Comparison of ENCODE assay signal across 24 cellular contexts in genomic region chr19:19051478-19052213, GRCh38. TPM values are rescaled to one million over a fixed set of nuclear protein-coding genes. Genes with fewer than 3 reads are reported as not detected.
DNase-seq lines count a peak whose midpoint lies in the region; ATAC-seq, FAIRE-seq and TF ChIP-seq lines count a peak whose summit lies in the region.
"Had no signal": no experiment of that assay in that cellular context is flagged by ENCODE, and none has a peak within 500 bp of the region (broad histone marks: within the 10 kb centered on the region; RNA-seq: fewer than 3 reads in every experiment).

No MANE protein-coding gene starts in this region.

- no peak overlapping the region for H4K8ac ChIP-seq in neuronal stem cell (ENCODE audit: low read depth, low read length)

- H3K27ac ChIP-seq in HEK293 (ENCODE audit: extremely low read depth, low read depth, low read length) (no peak overlapping the region), K562 (ENCODE audit: extremely low read depth, low read depth, low read length) (no peak overlapping the region), neuronal stem cell (replicated peaks; ENCODE audit: low read length) (no peak overlapping the region)
- H3K27ac ChIP-seq: PC-9 had no signal

- no peak overlapping the region for H2BK12ac ChIP-seq in neuronal stem cell (ENCODE audit: low read length)

- peaks cover 34% of the 10 kb centered on the region for H3K36me3 Mint-ChIP-seq in activated CD8-positive, alpha-beta T cell treated with anti-CD3 and anti-CD28 coated beads, Interleukin-2, amount 10 ng/mL, durations not matched to agents 7 days and 5 days (ENCODE audit: low read depth)

- no peak overlapping the region for H4K91ac ChIP-seq in neuronal stem cell (ENCODE audit: low read depth, low read length, poor library complexity)

- H3K27ac Mint-ChIP-seq in activated CD8-positive, alpha-beta T cell treated with anti-CD3 and anti-CD28 coated beads, Interleukin-2, amount 10 ng/mL, durations not matched to agents 7 days and 5 days, result no peak overlapping the region
- H3K27ac Mint-ChIP-seq: CD8-positive, alpha-beta T cell had no signal

- CTCF ChIA-PET in HEK293 (lab: Yijun Ruan, JAX), result interaction anchor here (0.6 to 2.0 kb wide), 8 partner anchors 11 to 291 kb away, joined by 3 to 5 read pairs (median 4); no protein-coding TSS in a partner anchor
- CTCF ChIA-PET in K562 (lab: Yijun Ruan, JAX; ENCODE audit: low intra/inter-chr PET ratio), result interaction anchor here (1.4 kb wide), 1 partner anchor 61 kb away, joined by 6 read pairs; no protein-coding TSS in a partner anchor
- CTCF ChIA-PET in activated CD8-positive, alpha-beta T cell treated with anti-CD3 and anti-CD28 coated beads, Interleukin-2, amount 10 ng/mL, durations not matched to agents 7 days and 5 days (lab: Charles Lee), result interaction anchor here (1.0 to 1.3 kb wide), 3 partner anchors 12 to 89 kb away, joined by 3 to 8 read pairs (median 5); partner anchors contain the start of gene SLC25A42

- intact Hi-C loops in K562 (cut with micrococcal nuclease), result loop anchor here (2.0 to 10.0 kb wide), 2 partner anchors 61 to 273 kb away; partner anchors contain the start of genes MAU2 and SUGP1

- no peaks in the 10 kb centered on the region for H3K9me3 Mint-ChIP-seq in activated CD8-positive, alpha-beta T cell treated with anti-CD3 and anti-CD28 coated beads, Interleukin-2, amount 10 ng/mL, durations not matched to agents 7 days and 5 days (ENCODE audit: insufficient read depth)
- H3K9me3 Mint-ChIP-seq: CD8-positive, alpha-beta T cell had no signal

- H2AK5ac ChIP-seq in neuronal stem cell (ENCODE audit: low read depth, low read length), result no peak overlapping the region

- in situ Hi-C loops in K562 (cut with MboI), result no loop called here

- no TSS peak for BruUV-seq in K562 (replicated peaks; lab: Mats Ljungman, UMichigan)

- no peak overlapping the region for H3K4me3 Mint-ChIP-seq in activated CD8-positive, alpha-beta T cell treated with anti-CD3 and anti-CD28 coated beads, Interleukin-2, amount 10 ng/mL, durations not matched to agents 7 days and 5 days
- H3K4me3 Mint-ChIP-seq: CD8-positive, alpha-beta T cell had no signal

- no peak overlapping the region for H2BK5ac ChIP-seq in neuronal stem cell (ENCODE audit: low read length)

- H3K79me1 ChIP-seq in neuronal stem cell (ENCODE audit: low read depth, low read length), result peaks cover 4% of the 10 kb centered on the region

- TF ChIP-seq EP300 in K562 (IDR thresholded peaks at IDR 0.05; ENCODE audit: low read length), result no peak

- peaks cover 5 to 69% of the 10 kb centered on the region in 2 experiments; a peak in 2 of 3 replicates for H3K36me3 ChIP-seq in HEK293 (ENCODE audit: control insufficient read depth in 2 of 2, insufficient read depth in 1 of 2, low read length in 2 of 2)
- H3K36me3 ChIP-seq in K562 (ENCODE audit: control insufficient read depth, insufficient read depth, low read length), result peaks cover 78% of the 10 kb centered on the region
- H3K36me3 ChIP-seq in neuronal stem cell (replicated peaks in 1 of 2; ENCODE audit: control insufficient read depth in 2 of 2, insufficient read depth in 2 of 2, low read length in 2 of 2), result peaks cover 32 to 90% of the 10 kb centered on the region in 2 donors

- POLR2A ChIA-PET in HEK293 (lab: Yijun Ruan, JAX), result no interaction called here
- POLR2A ChIA-PET in K562 (lab: Yijun Ruan, JAX), result interaction anchor here (0.6 to 2.7 kb wide), 8 partner anchors 9 to 647 kb away, joined by 3 to 11 read pairs (median 3); no protein-coding TSS in a partner anchor
- POLR2A ChIA-PET in activated CD8-positive, alpha-beta T cell treated with anti-CD3 and anti-CD28 coated beads, Interleukin-2, amount 10 ng/mL, durations not matched to agents 7 days and 5 days (lab: Charles Lee), result interaction anchor here (1.0 kb wide), 1 partner anchor 10 kb away, joined by 3 read pairs; no protein-coding TSS in a partner anchor

- H2AFZ ChIP-seq in K562 (ENCODE audit: low read depth, low read length) (no peak overlapping the region), neuronal stem cell (ENCODE audit: low read length) (no peak overlapping the region)
- H2AFZ ChIP-seq: PC-9 had no signal

- TF ChIP-seq RAD21 in K562 (CRISPR knock-in tag; conservative IDR thresholded peaks at IDR 0.05 in 1 of 2, IDR thresholded peaks at IDR 0.05 in 1 of 2), result peak in 1 of 2 experiments; percentile 16; a peak in 1 of 4 replicates

- H3K9me3 ChIP-seq in HEK293 (ENCODE audit: control insufficient read depth, insufficient read depth, low read depth, low read length) (no peaks in the 10 kb centered on the region), K562 (replicated peaks; ENCODE audit: control insufficient read depth, insufficient read depth, low read depth, low read length) (no peaks in the 10 kb centered on the region), neuronal stem cell (replicated peaks in 1 of 2; ENCODE audit: control insufficient read depth in 2 of 2, insufficient read depth in 1 of 2, low read depth in 1 of 2, low read length in 2 of 2) (no peaks in the 10 kb centered on the region)
- H3K9me3 ChIP-seq: Caco-2, MG63 had no signal

- H4K20me1 ChIP-seq in K562 (replicated peaks; ENCODE audit: control insufficient read depth, insufficient read depth, low read length), result 0 out of 2 replicates have a peak, but pooled peaks cover 4% of the 10 kb centered on the region

- H3K4me3 ChIP-seq in HEK293 (ENCODE audit: low read depth, low read length), result no peak overlapping the region
- H3K4me3 ChIP-seq in K562, result no peak overlapping the region
- H3K4me3 ChIP-seq in neuronal stem cell (ENCODE audit: low read length in 2 of 2), result no peak overlapping the region
- H3K4me3 ChIP-seq: MG63, PC-9 had no signal

- H3K27me3 ChIP-seq in K562 (ENCODE audit: control insufficient read depth in 2 of 2, insufficient read depth in 2 of 2, low read length in 2 of 2) (no peaks in the 10 kb centered on the region), neuronal stem cell (ENCODE audit: control insufficient read depth in 3 of 3, insufficient read depth in 3 of 3, low read depth in 1 of 3, low read length in 3 of 3) (no peaks in the 10 kb centered on the region)
- H3K27me3 ChIP-seq: MG63 had no signal

- no peak overlapping the region for H3K18ac ChIP-seq in neuronal stem cell (ENCODE audit: low read length)

- TF ChIP-seq CTCF in HEK293 (tag by site-specific recombination; IDR thresholded peaks at IDR 0.05) (no peak), K562 (IDR thresholded peaks at IDR 0.05 in 2 of 3, conservative IDR thresholded peaks at IDR 0.05 in 1 of 3; ENCODE audit: insufficient read depth in 2 of 3, low read depth in 1 of 3, low read length in 3 of 3) (peak; percentile 26 to 49 (median 45); a peak in 5 of 6 replicates)

- H3K4me1 ChIP-seq in HEK293 (ENCODE audit: control insufficient read depth, insufficient read depth, low read length), result no peaks in the 10 kb centered on the region
- peaks cover 0 to 31% of the 10 kb centered on the region in 2 experiments; a peak in 2 of 5 replicates for H3K4me1 ChIP-seq in K562 (replicated peaks in 1 of 2; ENCODE audit: control insufficient read depth in 2 of 2, insufficient read depth in 2 of 2, low read length in 2 of 2)
- no peaks in the 10 kb centered on the region for H3K4me1 ChIP-seq in neuronal stem cell (ENCODE audit: control insufficient read depth in 2 of 2, insufficient read depth in 1 of 2, low read depth in 1 of 2, low read length in 2 of 2)
- H3K4me1 ChIP-seq: Caco-2 had no signal

- no peak overlapping the region for H3K14ac ChIP-seq in neuronal stem cell (ENCODE audit: low read length)

- peaks cover 3% of the 10 kb centered on the region; the same call in 2 of the 3 replicates for H3K79me2 ChIP-seq in K562 (ENCODE audit: control insufficient read depth, insufficient read depth, low read length)

- H3K4me2 ChIP-seq in K562 (ENCODE audit: insufficient read depth, low read length) (no peak overlapping the region), neuronal stem cell (ENCODE audit: insufficient read depth, low read length, poor library complexity, severe bottlenecking) (no peak overlapping the region)
- H3K4me2 ChIP-seq: PC-9 had no signal

- H2BK15ac ChIP-seq in neuronal stem cell (ENCODE audit: low read length), result no peak overlapping the region

- no peaks in the 10 kb centered on the region for H3K4me1 Mint-ChIP-seq in activated CD8-positive, alpha-beta T cell treated with anti-CD3 and anti-CD28 coated beads, Interleukin-2, amount 10 ng/mL, durations not matched to agents 7 days and 5 days (ENCODE audit: low read depth)

- peaks cover 4% of the 10 kb centered on the region for H3K9me1 ChIP-seq in K562 (ENCODE audit: control insufficient read depth, insufficient read depth, low read length)

- no peak overlapping the region for H2BK120ac ChIP-seq in neuronal stem cell (ENCODE audit: low read depth, low read length)

- no peak for FAIRE-seq in K562 (lab: Jason Lieb, UNC)
- FAIRE-seq: GM12892, GM19239, H54 had no signal

- TF ChIP-seq POLR2A in K562 (conservative IDR thresholded peaks at IDR 0.05), result 0 out of 2 replicates have a peak, but pooled peaks have one; percentile 39

- H3K4ac ChIP-seq in neuronal stem cell (ENCODE audit: low read length), result no peak overlapping the region

- DNase-seq in K562 (ENCODE audit: extremely low read depth in 1 of 4, low spot score in 3 of 4), result peak in 2 of 4 experiments; percentile 24 to 37
- DNase-seq in islet precursor cell, result peak; percentile 62
- DNase-seq in neuronal stem cell (ENCODE audit: low spot score), result no peak
- DNase-seq in activated gamma-delta T cell treated with Interleukin-2 at 50 U/mL for 16 hours, result no peak
- DNase-seq in NCI-H1930 (lab: John Stamatoyannopoulos, UW), result no peak
- no peak for DNase-seq in amygdala (lab: John Stamatoyannopoulos, UW)
- no peak for DNase-seq in activated CD8-positive, alpha-beta T cell treated with anti-CD3 and anti-CD28 coated beads, Interleukin-2, amount 10 ng/mL, durations not matched to agents 7 days and 5 days
- DNase-seq: C1 segment of cervical spinal cord; Caco-2; CD8-positive, alpha-beta T cell; DMS79 treated with DMSO at 0.1 percent for 48 hours; KG1; MG63; NCI-H1105 treated with DMSO at 0.1 percent for 48 hours; NCI-H2029 treated with DMSO at 0.1 percent for 48 hours; NCI-H446 treated with DMSO at 0.1 percent for 48 hours; NCI-H526; PC-9; RPMI8226; SHP77 had no signal

- peak overlapping the region in 1 of 2 experiments; percentile 72; a peak in 2 of 4 replicates for H3K9ac ChIP-seq in K562 (ENCODE audit: insufficient read depth in 1 of 2, low read depth in 2 of 2, low read length in 2 of 2)
- peak overlapping the region; percentile 51 for H3K9ac ChIP-seq in neuronal stem cell (ENCODE audit: low read depth, low read length, poor library complexity)

- H3K27me3 Mint-ChIP-seq in activated CD8-positive, alpha-beta T cell treated with anti-CD3 and anti-CD28 coated beads, Interleukin-2, amount 10 ng/mL, durations not matched to agents 7 days and 5 days (ENCODE audit: low read depth), result no peaks in the 10 kb centered on the region

- ATAC-seq in K562, result peak; percentile 66
- no peak for ATAC-seq in activated CD8-positive, alpha-beta T cell treated with anti-CD3 and anti-CD28 coated beads, Interleukin-2, amount 10 ng/mL, durations not matched to agents 7 days and 5 days
- ATAC-seq: CD8-positive, alpha-beta T cell had no signal

- H3K23ac ChIP-seq in neuronal stem cell (ENCODE audit: low read depth, low read length, poor library complexity), result peak overlapping the region; percentile 8

- 87% methylated on average over 20 of the region's 20 CpGs for WGBS in K562 (ENCODE audit: insufficient coverage, low coverage, missing lambda C conversion rate)
- no CpG with 5 or more reads among the region's 20 CpGs for WGBS in neuronal stem cell (ENCODE audit: extremely low coverage in 2 of 2, insufficient read length in 2 of 2, insufficient replicate concordance in 1 of 2), 2 donors

RNA-seq across cellular contexts. Expression of gene SLC25A42, which starts 12.1 kb away (rescaled TPM):
- 32.0 and 85.4 TPM in 2 replicates for total RNA-seq in K562 (2011; cell fraction: chromatin; rRNA removed; ENCODE audit: low replicate concordance)
- total RNA-seq in K562 (2011; cell fraction: nucleolus; rRNA removed), result 50.1 and 57.7 TPM in 2 replicates
- total RNA-seq in K562 (2011; cell fraction: nucleoplasm; rRNA removed), result 45.2 and 57.4 TPM in 2 replicates
- total RNA-seq in K562 (2014; rRNA removed) (14.1 and 15.1 TPM in 2 replicates), K562 (2014; rRNA removed; fragmentation: Illumina TruSeq; extraction: Trizol) (7.9 and 10.5 TPM in 2 replicates), K562 (2015; rRNA removed; fragmentation: Illumina TruSeq; extraction: Trizol) (8.7 and 9.9 TPM in 2 replicates), K562 (2021) (30.2 and 32.2 TPM in 2 replicates)
- polyA plus RNA-seq in K562 (2011; rRNA removed) (17.0 and 19.4 TPM in 2 replicates), K562 (2014; fragmentation: Illumina TruSeq; extraction: Trizol) (16.4 and 23.3 TPM in 2 replicates), K562 (2014; fragmentation: Nextera tagmentation; extraction: Ambion mirVana) (1 to 10 TPM in 1 of 2 experiments, under 1 TPM in 1; 0.59 to 2.0 TPM), K562 (2014; rRNA removed) (24.7 and 25.5 TPM in 2 replicates)
- polyA plus RNA-seq in K562 (2011; cell fraction: cytosol; rRNA removed), result 21.5 and 36.4 TPM in 2 replicates
- polyA plus RNA-seq in K562 (2011; cell fraction: nucleus; rRNA removed), result 66.0 and 91.7 TPM in 2 replicates
- polyA plus RNA-seq in K562 (2012), result 17.8 and 23.7 TPM in 2 replicates
- 6.5 and 10.2 TPM in 2 replicates for polyA minus RNA-seq in K562 (2011; rRNA and poly(A)+ RNA removed)
- polyA minus RNA-seq in K562 (2011; cell fraction: cytosol; rRNA and poly(A)+ RNA removed), result 11.4 and 14.1 TPM in 2 replicates
- 13.1 and 13.3 TPM in 2 replicates for polyA minus RNA-seq in K562 (2011; cell fraction: nucleus; rRNA and poly(A)+ RNA removed)
- 6.8 TPM for polyA plus RNA-seq in neuronal stem cell (2013, experiment 1 of 2)
- polyA plus RNA-seq in neuronal stem cell (2013, experiment 2 of 2), result 7.2 TPM
- 10 to 100 TPM; 20.1 to 20.2 TPM for total RNA-seq in activated CD8-positive, alpha-beta T cell treated with anti-CD3 and anti-CD28 coated beads, Interleukin-2, amount 10 ng/mL, durations not matched to agents 7 days and 5 days

RNA-seq across cellular contexts. Expression of gene ARMC6, which starts 18.2 kb away (rescaled TPM):
- total RNA-seq in K562 (2011; cell fraction: chromatin; rRNA removed; ENCODE audit: low replicate concordance), result 30.4 and 88.7 TPM in 2 replicates
- total RNA-seq in K562 (2011; cell fraction: nucleolus; rRNA removed), result 63.9 and 75.1 TPM in 2 replicates
- 40.5 and 41.2 TPM in 2 replicates for total RNA-seq in K562 (2011; cell fraction: nucleoplasm; rRNA removed)
- total RNA-seq in K562 (2014; rRNA removed), result 93.4 and 116 TPM in 2 replicates
- total RNA-seq in K562 (2014; rRNA removed; fragmentation: Illumina TruSeq; extraction: Trizol), result 25.9 and 40.9 TPM in 2 replicates
- total RNA-seq in K562 (2015; rRNA removed; fragmentation: Illumina TruSeq; extraction: Trizol), result 62.3 and 63.9 TPM in 2 replicates
- 69.2 and 73.4 TPM in 2 replicates for total RNA-seq in K562 (2021)
- 38.1 and 47.1 TPM in 2 replicates for polyA plus RNA-seq in K562 (2011; rRNA removed)
- polyA plus RNA-seq in K562 (2011; cell fraction: cytosol; rRNA removed), result 48.2 and 88.3 TPM in 2 replicates
- 48.6 and 65.2 TPM in 2 replicates for polyA plus RNA-seq in K562 (2011; cell fraction: nucleus; rRNA removed)
- 53.4 and 54.5 TPM in 2 replicates for polyA plus RNA-seq in K562 (2012)
- 63.6 and 75.5 TPM in 2 replicates for polyA plus RNA-seq in K562 (2014; fragmentation: Illumina TruSeq; extraction: Trizol)
- 1 to 10 TPM; 2.1 to 5.4 TPM for polyA plus RNA-seq in K562 (2014; fragmentation: Nextera tagmentation; extraction: Ambion mirVana)
- polyA plus RNA-seq in K562 (2014; rRNA removed), result 65.4 and 76.3 TPM in 2 replicates
- 23.4 and 39.5 TPM in 2 replicates for polyA minus RNA-seq in K562 (2011; rRNA and poly(A)+ RNA removed)
- polyA minus RNA-seq in K562 (2011; cell fraction: cytosol; rRNA and poly(A)+ RNA removed), result 50.9 and 61.3 TPM in 2 replicates
- polyA minus RNA-seq in K562 (2011; cell fraction: nucleus; rRNA and poly(A)+ RNA removed), result 25.5 and 25.7 TPM in 2 replicates
- 15.0 TPM for polyA plus RNA-seq in neuronal stem cell (2013, experiment 1 of 2)
- polyA plus RNA-seq in neuronal stem cell (2013, experiment 2 of 2), result 14.5 TPM
- total RNA-seq in activated CD8-positive, alpha-beta T cell treated with anti-CD3 and anti-CD28 coated beads, Interleukin-2, amount 10 ng/mL, durations not matched to agents 7 days and 5 days, result 10 to 100 TPM; 33.4 to 35.4 TPM

RNA-seq across cellular contexts. Expression of gene SUGP2, which starts 18.3 kb away (rescaled TPM):
- 383 and 414 TPM in 2 replicates for total RNA-seq in K562 (2011; cell fraction: chromatin; rRNA removed; ENCODE audit: low replicate concordance)
- 210 and 215 TPM in 2 replicates for total RNA-seq in K562 (2011; cell fraction: nucleolus; rRNA removed)
- 214 and 219 TPM in 2 replicates for total RNA-seq in K562 (2011; cell fraction: nucleoplasm; rRNA removed)
- total RNA-seq in K562 (2014; rRNA removed) (50.6 and 61.7 TPM in 2 replicates), K562 (2014; rRNA removed; fragmentation: Illumina TruSeq; extraction: Trizol) (63.1 and 70.8 TPM in 2 replicates), K562 (2015; rRNA removed; fragmentation: Illumina TruSeq; extraction: Trizol) (60.5 and 61.8 TPM in 2 replicates), K562 (2021) (96.4 and 97.5 TPM in 2 replicates)
- polyA plus RNA-seq in K562 (2011; rRNA removed) (101 and 135 TPM in 2 replicates), K562 (2014; fragmentation: Illumina TruSeq; extraction: Trizol) (82.8 and 89.9 TPM in 2 replicates), K562 (2014; fragmentation: Nextera tagmentation; extraction: Ambion mirVana) (10 to 100 TPM; 13.1 to 22.6 TPM), K562 (2014; rRNA removed) (93.0 and 120 TPM in 2 replicates)
- polyA plus RNA-seq in K562 (2011; cell fraction: cytosol; rRNA removed), result 49.7 and 83.6 TPM in 2 replicates
- polyA plus RNA-seq in K562 (2011; cell fraction: nucleus; rRNA removed), result 318 and 368 TPM in 2 replicates
- 73.8 and 103 TPM in 2 replicates for polyA plus RNA-seq in K562 (2012)
- polyA minus RNA-seq in K562 (2011; rRNA and poly(A)+ RNA removed), result 58.5 and 77.2 TPM in 2 replicates
- polyA minus RNA-seq in K562 (2011; cell fraction: cytosol; rRNA and poly(A)+ RNA removed), result 32.1 and 32.5 TPM in 2 replicates
- 80.9 and 135 TPM in 2 replicates for polyA minus RNA-seq in K562 (2011; cell fraction: nucleus; rRNA and poly(A)+ RNA removed)
- polyA plus RNA-seq in neuronal stem cell (2013, experiment 1 of 2), result 103 TPM
- 101 TPM for polyA plus RNA-seq in neuronal stem cell (2013, experiment 2 of 2)
- total RNA-seq in activated CD8-positive, alpha-beta T cell treated with anti-CD3 and anti-CD28 coated beads, Interleukin-2, amount 10 ng/mL, durations not matched to agents 7 days and 5 days, result 100 to 1,000 TPM; 123 to 124 TPM

Comparison
In these comparisons a context has a peak if more than half of its experiments do, and no peak if none do; other contexts are left out.
1. Of the 44 proteins assayed by ChIP-seq in both K562 and HEK293: peak only in K562: CTCF; only in HEK293: none; in both: none; in neither: 43.